Comparison of ENCODE assay signal across 9 cellular contexts in genomic region chr5:34915856-34916192, GRCh38. TPM values are rescaled to one million over a fixed set of nuclear protein-coding genes. Genes with fewer than 3 reads are reported as not detected.
DNase-seq lines count a peak whose midpoint lies in the region; ATAC-seq, FAIRE-seq and TF ChIP-seq lines count a peak whose summit lies in the region.
"Had no signal": no experiment of that assay in that cellular context is flagged by ENCODE, and none has a peak within 500 bp of the region (broad histone marks: within the 10 kb centered on the region; RNA-seq: fewer than 3 reads in every experiment).

No MANE protein-coding gene starts in this region.

- H3K9ac ChIP-seq in GM12878 (ENCODE audit: control insufficient read depth, insufficient read depth, low read length) = peak overlapping the region; percentile 96

- H3K4me3 ChIP-seq in GM12878 (peak overlapping the region; percentile 86), mononuclear cell (ENCODE audit: low read length) (peak overlapping the region; percentile 97)

- in situ Hi-C loops in GM12878 (cut with MboI) = loop anchor here (10.0 to 25.0 kb wide), 3 partner anchors 429 to 1471 kb away; partner anchors contain the start of genes AMACR and TARS1

- TF ChIP-seq CTCF in natural killer cell (IDR thresholded peaks at IDR 0.05) (no peak), GM12878 (IDR thresholded peaks at IDR 0.05 in 2 of 3, conservative IDR thresholded peaks at IDR 0.05 in 1 of 3; ENCODE audit: control insufficient read depth in 2 of 3, extremely low read depth in 1 of 3, insufficient read depth in 1 of 3, low read depth in 3 of 3, low read length in 3 of 3) (no peak), mesothelial cell of epicardium (IDR thresholded peaks at IDR 0.05; ENCODE audit: unreplicated experiment) (no peak)

- under 1% methylated on average over 20 of the region's 20 CpGs for WGBS in GM12878 (ENCODE audit: insufficient coverage, insufficient replicate concordance, low lambda C conversion rate, missing lambda C conversion rate)

- H3K4me1 ChIP-seq in GM12878 (ENCODE audit: control insufficient read depth, insufficient read depth, low read length) (peaks cover 6% of the 10 kb centered on the region; the same call in 1 of the 2 replicates), mononuclear cell (ENCODE audit: insufficient read depth, low read length) (peaks cover 32% of the 10 kb centered on the region)

- TF ChIP-seq EP300 in GM12878 (IDR thresholded peaks at IDR 0.05; ENCODE audit: borderline replicate concordance in 1 of 2, control insufficient read depth in 1 of 2, low read depth in 2 of 2, low read length in 2 of 2) = no peak

- peak overlapping the region; percentile 77 for H2AFZ ChIP-seq in GM12878 (ENCODE audit: control insufficient read depth, low read depth, low read length)

- peaks cover 7% of the 10 kb centered on the region for H3K36me3 Mint-ChIP-seq in natural killer cell
- H3K36me3 Mint-ChIP-seq in natural killer cell treated with Interleukin-12 subunit alpha and Interleukin-12 subunit beta and Interleukin-15 and Interleukin-18, amount 100 ng/mL, for 72 hours = peaks cover 42% of the 10 kb centered on the region
- H3K36me3 Mint-ChIP-seq in mesothelial cell of epicardium = peaks cover 14% of the 10 kb centered on the region

- H3K27ac ChIP-seq in GM12878 (ENCODE audit: control insufficient read depth, insufficient read depth) = peak overlapping the region; percentile 90

- intact Hi-C loops in natural killer cell (cut with micrococcal nuclease) (loop anchor here (1.0 to 5.0 kb wide), 5 partner anchors 13 to 1474 kb away; partner anchors contain the start of genes AMACR, DNAJC21, TARS1 and TTC23L), GM12878 (cut with micrococcal nuclease; ENCODE audit: unreplicated experiment) (loop anchor here (2.0 to 10.0 kb wide), 3 partner anchors 13 to 911 kb away; partner anchors contain the start of genes AMACR and DNAJC21)

- H3K27me3 ChIP-seq in GM12878 (replicated peaks in 1 of 2; ENCODE audit: control insufficient read depth in 2 of 2, insufficient read depth in 2 of 2, low read length in 1 of 2) (no peaks in the 10 kb centered on the region), mononuclear cell (ENCODE audit: insufficient read depth, low read length) (no peaks in the 10 kb centered on the region)

- H3K79me2 ChIP-seq in GM12878 (ENCODE audit: control insufficient read depth, insufficient read depth, low read length) = peaks cover 71% of the 10 kb centered on the region

- H3K27me3 Mint-ChIP-seq in natural killer cell (ENCODE audit: low read depth in 2 of 2) (no peaks in the 10 kb centered on the region), mesothelial cell of epicardium (ENCODE audit: low read depth) (no peaks in the 10 kb centered on the region)
- no peaks in the 10 kb centered on the region for H3K27me3 Mint-ChIP-seq in natural killer cell treated with Interleukin-12 subunit alpha and Interleukin-12 subunit beta and Interleukin-15 and Interleukin-18, amount 100 ng/mL, for 72 hours
- H3K27me3 Mint-ChIP-seq: dendritic cell treated with granulocyte-macrophage colony-stimulating factor and Interleukin-4, amounts not matched to agents 40 ng/mL and 50 ng/mL, for 4 days had no signal

- peaks cover 0 to 12% of the 10 kb centered on the region in 2 experiments; a peak in 2 of 4 replicates for H3K36me3 ChIP-seq in GM12878 (ENCODE audit: control insufficient read depth in 2 of 2, insufficient read depth in 2 of 2, low read length in 1 of 2)

- no peak for DNase-seq in natural killer cell
- no peak for DNase-seq in natural killer cell treated with Interleukin-12 subunit alpha and Interleukin-12 subunit beta and Interleukin-15 and Interleukin-18, amount 100 ng/mL, for 72 hours (ENCODE audit: low spot score)
- no peak for DNase-seq in GM12878 (ENCODE audit: low read depth, low spot score)
- DNase-seq in iPS-NIHi7 (ENCODE audit: extremely low spot score) = no peak
- DNase-seq in mesothelial cell of epicardium (ENCODE audit: low spot score in 2 of 2, unreplicated experiment in 2 of 2) = no peak
- no peak for DNase-seq in SKM-1 (lab: John Stamatoyannopoulos, UW; ENCODE audit: unreplicated experiment)

- CTCF ChIA-PET in GM12878 (lab: Yijun Ruan, JAX) = interaction anchor here (0.7 to 2.9 kb wide), 10 partner anchors 8 to 430 kb away, joined by 3 to 13 read pairs (median 5); partner anchors contain the start of gene DNAJC21

- H3K4me2 ChIP-seq in GM12878 (ENCODE audit: control insufficient read depth, insufficient read depth) = no peak overlapping the region

- H3K4me1 Mint-ChIP-seq in natural killer cell (peaks cover 18 to 32% of the 10 kb centered on the region in 2 donors), mesothelial cell of epicardium (peaks cover 29% of the 10 kb centered on the region)
- H3K4me1 Mint-ChIP-seq in natural killer cell treated with Interleukin-12 subunit alpha and Interleukin-12 subunit beta and Interleukin-15 and Interleukin-18, amount 100 ng/mL, for 72 hours (ENCODE audit: low read depth in 2 of 2) = peaks cover 18 to 38% of the 10 kb centered on the region in 2 donors

- H3K27ac Mint-ChIP-seq in natural killer cell = no peak overlapping the region
- no peak overlapping the region for H3K27ac Mint-ChIP-seq in natural killer cell treated with Interleukin-12 subunit alpha and Interleukin-12 subunit beta and Interleukin-15 and Interleukin-18, amount 100 ng/mL, for 72 hours
- H3K27ac Mint-ChIP-seq in mesothelial cell of epicardium = no peak overlapping the region
- H3K27ac Mint-ChIP-seq: dendritic cell treated with granulocyte-macrophage colony-stimulating factor and Interleukin-4, amounts not matched to agents 40 ng/mL and 50 ng/mL, for 4 days had no signal

- BruUV-seq in GM12878 (replicated peaks; lab: Mats Ljungman, UMichigan) = TSS peak; percentile 85

- RAD21 ChIA-PET in GM12878 (lab: Charles Lee; ENCODE audit: unreplicated experiment) = interaction anchor here (0.9 to 3.8 kb wide), 7 partner anchors 8 to 430 kb away, joined by 3 to 50 read pairs (median 5); partner anchors contain the start of gene DNAJC21

- FAIRE-seq in GM12878 (lab: Jason Lieb, UNC) = no peak

- TF ChIP-seq POLR2A in GM12878 (IDR thresholded peaks at IDR 0.05; ENCODE audit: low read depth, low read length) = no peak

- TF ChIP-seq RAD21 in GM12878 (IDR thresholded peaks at IDR 0.05; ENCODE audit: insufficient read depth, low read depth, low read length) = no peak

- H3K4me3 Mint-ChIP-seq in natural killer cell = no peak overlapping the region
- no peak overlapping the region for H3K4me3 Mint-ChIP-seq in natural killer cell treated with Interleukin-12 subunit alpha and Interleukin-12 subunit beta and Interleukin-15 and Interleukin-18, amount 100 ng/mL, for 72 hours
- no peak overlapping the region for H3K4me3 Mint-ChIP-seq in mesothelial cell of epicardium
- H3K4me3 Mint-ChIP-seq: dendritic cell treated with granulocyte-macrophage colony-stimulating factor and Interleukin-4, amounts not matched to agents 40 ng/mL and 50 ng/mL, for 4 days had no signal

- no peaks in the 10 kb centered on the region for H3K9me3 ChIP-seq in GM12878 (replicated peaks; ENCODE audit: control insufficient read depth, insufficient read depth, low read length)
- H3K9me3 ChIP-seq in mononuclear cell (ENCODE audit: low read depth, low read length) = no peaks in the 10 kb centered on the region

- ATAC-seq in natural killer cell = peak; percentile 2 to 18 (median 15)
- no peak for ATAC-seq in natural killer cell treated with Interleukin-12 subunit alpha and Interleukin-12 subunit beta and Interleukin-15 and Interleukin-18, amount 100 ng/mL, for 72 hours
- ATAC-seq in HG03097 (IDR thresholded peaks at IDR 0.05; ENCODE audit: low FRiP score, unreplicated experiment) = peak; percentile 7
- peak; percentile 6 for ATAC-seq in GM12878

- H4K20me1 ChIP-seq in GM12878 (ENCODE audit: control insufficient read depth, insufficient read depth) = no peaks in the 10 kb centered on the region

- H3K9me3 Mint-ChIP-seq in natural killer cell (no peaks in the 10 kb centered on the region), mesothelial cell of epicardium (no peaks in the 10 kb centered on the region)
- H3K9me3 Mint-ChIP-seq in natural killer cell treated with Interleukin-12 subunit alpha and Interleukin-12 subunit beta and Interleukin-15 and Interleukin-18, amount 100 ng/mL, for 72 hours = no peaks in the 10 kb centered on the region
- H3K9me3 Mint-ChIP-seq: dendritic cell treated with granulocyte-macrophage colony-stimulating factor and Interleukin-4, amounts not matched to agents 40 ng/mL and 50 ng/mL, for 4 days had no signal

- POLR2A ChIA-PET in GM12878 (lab: Charles Lee) = interaction anchor here (1.3 to 5.3 kb wide), 3 partner anchors 11 to 42 kb away, joined by 3 to 79 read pairs (median 11); partner anchors contain the start of gene DNAJC21

- SMC1A ChIA-PET in GM12878 (lab: Charles Lee; ENCODE audit: uncharacterized antibody, unreplicated experiment) = interaction anchor here (0.9 to 4.5 kb wide), 10 partner anchors 8 to 919 kb away, joined by 3 to 27 read pairs (median 4); no protein-coding TSS in a partner anchor

RNA-seq across cellular contexts. Expression of gene BRIX1, which starts 0.3 kb away (rescaled TPM):
- total RNA-seq in natural killer cell (10 to 100 TPM; 18.0 to 30.9 (median 30.6) TPM), GM12878 (2014; rRNA removed) (80.5 and 87.2 TPM in 2 replicates), GM12878 (2014; rRNA removed; fragmentation: Illumina TruSeq; extraction: Trizol) (74.2 and 80.3 TPM in 2 replicates), GM12878 (2021) (48.3 and 50.4 TPM in 2 replicates), mononuclear cell (50.7 TPM), mesothelial cell of epicardium (29.5 to 33.2 TPM (median 31.7 TPM) in 3 replicates)
- total RNA-seq in natural killer cell treated with Interleukin-12 subunit alpha and Interleukin-12 subunit beta and Interleukin-15 and Interleukin-18, amount 100 ng/mL, for 72 hours = 10 to 100 TPM; 48.8 to 73.7 TPM
- 44.1 and 49.0 TPM in 2 replicates for total RNA-seq in GM12878 (2013; cell fraction: nucleolus; rRNA removed)
- 21.5 TPM for polyA plus RNA-seq in GM12878 (2011; ENCODE audit: low read depth)
- polyA plus RNA-seq in GM12878 (2011; rRNA removed) (71.4 and 113 TPM in 2 replicates), GM12878 (2014; fragmentation: Illumina TruSeq; extraction: Trizol) (83.1 and 114 TPM in 2 replicates), GM12878 (2014; fragmentation: Nextera tagmentation; extraction: Ambion mirVana) (10 to 100 TPM; 58.2 to 77.4 TPM), GM12878 (2014; rRNA removed) (49.5 and 59.5 TPM in 2 replicates), GM12878 (2016; fragmentation: Nextera tagmentation; extraction: Ambion mirVana) (100 to 1,000 TPM; 113 to 119 TPM)
- 14.7 and 16.4 TPM in 2 replicates for polyA plus RNA-seq in GM12878 (2011; cell fraction: cytosol; rRNA removed)
- 26.5 and 30.2 TPM in 2 replicates for polyA plus RNA-seq in GM12878 (2011; cell fraction: nucleus; rRNA removed)
- polyA plus RNA-seq in GM12878 (2012) = 24.4 and 29.5 TPM in 2 replicates
- polyA minus RNA-seq in GM12878 (2011; rRNA and poly(A)+ RNA removed) = 17.9 and 25.5 TPM in 2 replicates
- 17.1 and 23.2 TPM in 2 replicates for polyA minus RNA-seq in GM12878 (2011; cell fraction: cytosol; rRNA and poly(A)+ RNA removed)
- 11.4 and 19.9 TPM in 2 replicates for polyA minus RNA-seq in GM12878 (2011; cell fraction: nucleus; rRNA and poly(A)+ RNA removed)

RNA-seq across cellular contexts. Expression of gene RAD1, which starts 0.5 kb away (rescaled TPM):
- total RNA-seq in natural killer cell (10 to 100 TPM; 24.3 to 30.9 (median 29.7) TPM), GM12878 (2014; rRNA removed) (38.4 and 43.0 TPM in 2 replicates), GM12878 (2014; rRNA removed; fragmentation: Illumina TruSeq; extraction: Trizol) (27.1 and 28.5 TPM in 2 replicates), GM12878 (2021) (22.4 and 24.3 TPM in 2 replicates), mononuclear cell (13.6 TPM), mesothelial cell of epicardium (22.9 to 24.4 TPM (median 23.9 TPM) in 3 replicates)
- total RNA-seq in natural killer cell treated with Interleukin-12 subunit alpha and Interleukin-12 subunit beta and Interleukin-15 and Interleukin-18, amount 100 ng/mL, for 72 hours = 10 to 100 TPM; 24.3 to 38.3 TPM
- 30.3 and 31.4 TPM in 2 replicates for total RNA-seq in GM12878 (2013; cell fraction: nucleolus; rRNA removed)
- 11.8 TPM for polyA plus RNA-seq in GM12878 (2011; ENCODE audit: low read depth)
- polyA plus RNA-seq in GM12878 (2011; rRNA removed) (31.4 and 36.1 TPM in 2 replicates), GM12878 (2014; fragmentation: Illumina TruSeq; extraction: Trizol) (17.7 and 21.1 TPM in 2 replicates), GM12878 (2014; fragmentation: Nextera tagmentation; extraction: Ambion mirVana) (10 to 100 TPM; 43.4 to 58.4 TPM), GM12878 (2014; rRNA removed) (31.3 and 32.9 TPM in 2 replicates), GM12878 (2016; fragmentation: Nextera tagmentation; extraction: Ambion mirVana) (10 to 100 TPM; 43.9 to 57.0 TPM)
- polyA plus RNA-seq in GM12878 (2011; cell fraction: cytosol; rRNA removed) = 11.6 and 23.1 TPM in 2 replicates
- polyA plus RNA-seq in GM12878 (2011; cell fraction: nucleus; rRNA removed) = 13.9 and 16.5 TPM in 2 replicates
- polyA plus RNA-seq in GM12878 (2012) = 17.6 and 18.0 TPM in 2 replicates
- 18.3 and 26.7 TPM in 2 replicates for polyA minus RNA-seq in GM12878 (2011; rRNA and poly(A)+ RNA removed)
- polyA minus RNA-seq in GM12878 (2011; cell fraction: cytosol; rRNA and poly(A)+ RNA removed) = 10.8 and 11.4 TPM in 2 replicates
- 18.5 and 33.1 TPM in 2 replicates for polyA minus RNA-seq in GM12878 (2011; cell fraction: nucleus; rRNA and poly(A)+ RNA removed)

RNA-seq across cellular contexts. Expression of gene DNAJC21, which starts 13.5 kb away (rescaled TPM):
- total RNA-seq in natural killer cell (10 to 100 TPM; 46.8 to 57.9 (median 56.1) TPM), GM12878 (2014; rRNA removed) (16.5 and 22.8 TPM in 2 replicates), GM12878 (2014; rRNA removed; fragmentation: Illumina TruSeq; extraction: Trizol) (50.3 and 53.5 TPM in 2 replicates), GM12878 (2021) (34.6 and 36.3 TPM in 2 replicates), mononuclear cell (30.4 TPM), mesothelial cell of epicardium (43.5 to 46.4 TPM (median 45.3 TPM) in 3 replicates)
- total RNA-seq in natural killer cell treated with Interleukin-12 subunit alpha and Interleukin-12 subunit beta and Interleukin-15 and Interleukin-18, amount 100 ng/mL, for 72 hours = 10 to 100 TPM; 45.8 to 50.7 TPM
- total RNA-seq in GM12878 (2013; cell fraction: nucleolus; rRNA removed) = 48.5 and 50.6 TPM in 2 replicates
- 26.3 TPM for polyA plus RNA-seq in GM12878 (2011; ENCODE audit: low read depth)
- polyA plus RNA-seq in GM12878 (2011; rRNA removed) (30.9 and 53.1 TPM in 2 replicates), GM12878 (2014; fragmentation: Illumina TruSeq; extraction: Trizol) (51.7 and 60.6 TPM in 2 replicates), GM12878 (2014; fragmentation: Nextera tagmentation; extraction: Ambion mirVana) (10 to 100 TPM; 14.6 to 22.0 TPM), GM12878 (2014; rRNA removed) (19.7 and 25.4 TPM in 2 replicates), GM12878 (2016; fragmentation: Nextera tagmentation; extraction: Ambion mirVana) (10 to 100 TPM in 1 of 2 experiments, 1 to 10 TPM in 1; 9.2 to 11.6 TPM)
- polyA plus RNA-seq in GM12878 (2011; cell fraction: cytosol; rRNA removed) = 7.6 and 7.8 TPM in 2 replicates
- polyA plus RNA-seq in GM12878 (2011; cell fraction: nucleus; rRNA removed) = 13.5 and 19.1 TPM in 2 replicates
- polyA plus RNA-seq in GM12878 (2012) = 28.7 and 32.3 TPM in 2 replicates
- 12.1 and 17.2 TPM in 2 replicates for polyA minus RNA-seq in GM12878 (2011; rRNA and poly(A)+ RNA removed)
- 7.6 and 8.2 TPM in 2 replicates for polyA minus RNA-seq in GM12878 (2011; cell fraction: cytosol; rRNA and poly(A)+ RNA removed)
- polyA minus RNA-seq in GM12878 (2011; cell fraction: nucleus; rRNA and poly(A)+ RNA removed) = 13.9 and 23.4 TPM in 2 replicates

Comparison
In these comparisons a context has a peak if more than half of its experiments do, and no peak if none do; other contexts are left out.
1. ATAC-seq: peak in natural killer cell (3 of 3), HG03097 (single experiment) and GM12878 (single experiment); none in natural killer cell treated with Interleukin-12 subunit alpha and Interleukin-12 subunit beta and Interleukin-15 and Interleukin-18, amount 100 ng/mL, for 72 hours (0 of 2).